Comparison of ENCODE assay signal across 24 cellular contexts in the genomic region with DNA sequence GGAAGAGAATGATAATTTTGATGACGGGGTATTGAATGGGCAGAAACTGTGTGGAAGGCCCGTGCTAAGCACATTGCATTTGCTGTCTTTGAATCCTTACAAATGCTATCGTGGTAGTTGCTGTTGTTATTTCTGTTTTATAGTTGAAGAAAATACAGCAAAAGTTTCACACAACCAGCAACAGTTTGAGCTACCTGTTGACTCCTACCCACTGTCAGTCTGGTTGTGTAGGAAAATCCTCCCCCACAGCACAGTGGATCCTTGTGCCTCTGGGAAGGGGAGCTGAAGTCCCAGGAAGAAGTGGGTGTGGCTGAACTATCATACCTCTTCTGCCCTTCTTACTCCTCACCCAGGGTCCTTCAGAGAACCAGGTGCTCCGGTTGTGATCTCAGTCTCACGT. TPM values are rescaled to one million over a fixed set of nuclear protein-coding genes. Genes with fewer than 3 reads are reported as not detected.
"Had no signal": no experiment of that assay in that cellular context is flagged by ENCODE, and none has a peak within 500 bp of the region (broad histone marks: within the 10 kb centered on the region; RNA-seq: fewer than 3 reads in every experiment).

No MANE protein-coding gene starts in this region.

- DNase-seq: activated CD4-positive, alpha-beta memory T cell treated with anti-CD3 and anti-CD28 coated beads, Interleukin-2, amount 10 ng/mL, durations not matched to agents 7 days and 5 days; activated CD4-positive, alpha-beta T cell treated with anti-CD3 and anti-CD28 coated beads, Interleukin-2, amount 10 ng/mL, durations not matched to agents 24 days and 14 days; activated CD8-positive, alpha-beta memory T cell treated with anti-CD3 and anti-CD28 coated beads, Interleukin-2, amount 10 ng/mL, durations not matched to agents 7 days and 5 days; activated naive CD4-positive, alpha-beta T cell treated with anti-CD3 and anti-CD28 coated beads, Interleukin-2, amount 10 ng/mL, durations not matched to agents 7 days and 5 days; activated T-cell treated with anti-CD3 and anti-CD28 coated beads for 4 hours; amygdala; effector memory CD4-positive, alpha-beta T cell; foreskin keratinocyte; hippocampal formation; mesenchymal stem cell; naive B cell; nucleus accumbens; stimulated activated CD4-positive, alpha-beta T cell treated with anti-CD3 and anti-CD28 coated beads, Interleukin-4, amount 100 ng/mL, for 1 hour; stimulated activated naive CD4-positive, alpha-beta T cell treated with Interleukin-2 at 50 U/mL for 16 hours; T-cell had no signal

- ATAC-seq: activated CD4-positive, CD25-positive, alpha-beta regulatory T cell treated with anti-CD3 and anti-CD28 coated beads, Interleukin-2, amount 50 U/mL, for 24 hours; activated CD8-positive, alpha-beta memory T cell treated with anti-CD3 and anti-CD28 coated beads, Interleukin-2, amount 10 ng/mL, durations not matched to agents 7 days and 5 days; foreskin keratinocyte; T-cell had no signal

- H3K27ac Mint-ChIP-seq: activated CD4-positive, alpha-beta memory T cell treated with anti-CD3 and anti-CD28 coated beads, Interleukin-2, amount 10 ng/mL, durations not matched to agents 7 days and 5 days; activated CD4-positive, alpha-beta T cell treated with anti-CD3 and anti-CD28 coated beads, Interleukin-2, amount 10 ng/mL, durations not matched to agents 24 days and 14 days; activated CD8-positive, alpha-beta memory T cell treated with anti-CD3 and anti-CD28 coated beads, Interleukin-2, amount 10 ng/mL, durations not matched to agents 7 days and 5 days; activated naive CD4-positive, alpha-beta T cell treated with anti-CD3 and anti-CD28 coated beads, Interleukin-2, amount 10 ng/mL, durations not matched to agents 7 days and 5 days; naive B cell; T-cell; T-helper 2 cell treated with Interferon-gamma antibody and Interleukin-4, amounts not matched to agents 5 μg/mL and 100 μg/mL, for 36 hours had no signal

- H3K27me3 ChIP-seq: foreskin keratinocyte, tibial artery, vagina had no signal

- H3K4me3 Mint-ChIP-seq: activated CD4-positive, alpha-beta memory T cell treated with anti-CD3 and anti-CD28 coated beads, Interleukin-2, amount 10 ng/mL, durations not matched to agents 7 days and 5 days; activated CD4-positive, alpha-beta T cell treated with anti-CD3 and anti-CD28 coated beads, Interleukin-2, amount 10 ng/mL, durations not matched to agents 24 days and 14 days; activated CD8-positive, alpha-beta memory T cell treated with anti-CD3 and anti-CD28 coated beads, Interleukin-2, amount 10 ng/mL, durations not matched to agents 7 days and 5 days; activated naive CD4-positive, alpha-beta T cell treated with anti-CD3 and anti-CD28 coated beads, Interleukin-2, amount 10 ng/mL, durations not matched to agents 7 days and 5 days; T-cell; T-helper 2 cell treated with Interferon-gamma antibody and Interleukin-4, amounts not matched to agents 5 μg/mL and 100 μg/mL, for 36 hours had no signal

- H3K36me3 Mint-ChIP-seq: activated CD8-positive, alpha-beta memory T cell treated with anti-CD3 and anti-CD28 coated beads, Interleukin-2, amount 10 ng/mL, durations not matched to agents 7 days and 5 days; activated naive CD4-positive, alpha-beta T cell treated with anti-CD3 and anti-CD28 coated beads, Interleukin-2, amount 10 ng/mL, durations not matched to agents 7 days and 5 days; T-cell had no signal

- H3K9me3 Mint-ChIP-seq: activated CD4-positive, alpha-beta memory T cell treated with anti-CD3 and anti-CD28 coated beads, Interleukin-2, amount 10 ng/mL, durations not matched to agents 7 days and 5 days; activated CD4-positive, alpha-beta T cell treated with anti-CD3 and anti-CD28 coated beads, Interleukin-2, amount 10 ng/mL, durations not matched to agents 24 days and 14 days; activated naive CD4-positive, alpha-beta T cell treated with anti-CD3 and anti-CD28 coated beads, Interleukin-2, amount 10 ng/mL, durations not matched to agents 7 days and 5 days; T-cell; T-helper 2 cell treated with Interferon-gamma antibody and Interleukin-4, amounts not matched to agents 5 μg/mL and 100 μg/mL, for 36 hours had no signal

- H3K27ac ChIP-seq: foreskin keratinocyte, parathyroid adenoma, spleen, tibial artery, vagina, VCaP had no signal

- H3K9me3 ChIP-seq: tibial artery, vagina had no signal

- H3K36me3 ChIP-seq: spleen, vagina had no signal

- H3K4me3 ChIP-seq: spleen, tibial artery, vagina had no signal

- H3K4me1 ChIP-seq: foreskin keratinocyte had no signal

- H3K4me1 Mint-ChIP-seq: activated CD4-positive, alpha-beta memory T cell treated with anti-CD3 and anti-CD28 coated beads, Interleukin-2, amount 10 ng/mL, durations not matched to agents 7 days and 5 days; activated CD8-positive, alpha-beta memory T cell treated with anti-CD3 and anti-CD28 coated beads, Interleukin-2, amount 10 ng/mL, durations not matched to agents 7 days and 5 days; activated naive CD4-positive, alpha-beta T cell treated with anti-CD3 and anti-CD28 coated beads, Interleukin-2, amount 10 ng/mL, durations not matched to agents 7 days and 5 days; naive B cell; T-cell had no signal

RNA-seq across cellular contexts. Expression of gene MRAS, which starts 29.4 kb away (rescaled TPM):
- total RNA-seq: activated CD4-positive, alpha-beta memory T cell treated with anti-CD3 and anti-CD28 coated beads, Interleukin-2, amount 10 ng/mL, durations not matched to agents 7 days and 5 days; activated CD4-positive, alpha-beta T cell treated with anti-CD3 and anti-CD28 coated beads, Interleukin-2, amount 10 ng/mL, durations not matched to agents 24 days and 14 days; activated CD8-positive, alpha-beta memory T cell treated with anti-CD3 and anti-CD28 coated beads, Interleukin-2, amount 10 ng/mL, durations not matched to agents 7 days and 5 days had no signal

RNA-seq across cellular contexts. Expression of gene NME9, which starts 48.2 kb away (rescaled TPM):
- total RNA-seq: activated CD4-positive, alpha-beta T cell treated with anti-CD3 and anti-CD28 coated beads, Interleukin-2, amount 10 ng/mL, durations not matched to agents 24 days and 14 days; activated CD8-positive, alpha-beta memory T cell treated with anti-CD3 and anti-CD28 coated beads, Interleukin-2, amount 10 ng/mL, durations not matched to agents 7 days and 5 days; bronchial epithelial cell; dermis microvascular lymphatic vessel endothelial cell; foreskin keratinocyte; vagina had no signal
- polyA plus RNA-seq: foreskin keratinocyte had no signal

RNA-seq across cellular contexts. Expression of gene ESYT3, which starts 56.6 kb away (rescaled TPM):
- total RNA-seq: spleen had no signal
